Comparison of ENCODE assay signal across 8 cellular contexts in genomic region chr12:101697197-101697929, GRCh38. TPM values are rescaled to one million over a fixed set of nuclear protein-coding genes. Genes with fewer than 3 reads are reported as not detected.
DNase-seq lines count a peak whose midpoint lies in the region; ATAC-seq and TF ChIP-seq lines count a peak whose summit lies in the region.

CHPT1 (plus strand) TSS chr12:101697640; CDS start chr12:101697862, 222 bp downstream.

- ATAC-seq in CD8-positive, alpha-beta T cell = peak; percentile 76
- ATAC-seq in GM19351 (IDR thresholded peaks at IDR 0.05; ENCODE audit: unreplicated experiment) = peak; percentile 63
- peak; percentile 58 for ATAC-seq in HG03520 (IDR thresholded peaks at IDR 0.05; ENCODE audit: unreplicated experiment)
- peak; percentile 85 to 87 for ATAC-seq in naive thymus-derived CD8-positive, alpha-beta T cell
- ATAC-seq in stimulated activated naive CD8-positive, alpha-beta T cell treated with anti-CD3 and anti-CD28 coated beads, Interleukin-15, Interleukin-2, amounts not matched to agents 100 U/mL and 50 U/mL, for 24 hours = peak; percentile 71

- peaks cover 18% of the 10 kb centered on the region for H3K4me1 ChIP-seq in CD8-positive, alpha-beta T cell (ENCODE audit: insufficient read depth, low read length)
- H3K4me1 ChIP-seq in esophagus squamous epithelium = peaks cover 8 to 65% (median 13%) of the 10 kb centered on the region in 3 donors

- peak; percentile 5 to 77 (median 49) for DNase-seq in CD8-positive, alpha-beta T cell
- peak; percentile 95 for DNase-seq in OCI-M1 (lab: John Stamatoyannopoulos, UW)
- peak; percentile 72 for DNase-seq in activated T-cell treated with anti-CD3 and anti-CD28 coated beads, Interleukin-2, amount 50 U/mL, for 1 hour
- DNase-seq in esophagus squamous epithelium (lab: John Stamatoyannopoulos, UW) = no peak
- peak; percentile 30 to 76 (median 58) for DNase-seq in naive thymus-derived CD8-positive, alpha-beta T cell
- peak; percentile 75 for DNase-seq in stimulated activated naive CD8-positive, alpha-beta T cell treated with anti-CD3 and anti-CD28 coated beads, Interleukin-15, Interleukin-2, amounts not matched to agents 100 U/mL and 50 U/mL, for 24 hours

- no peak for TF ChIP-seq CTCF in CD8-positive, alpha-beta T cell (IDR thresholded peaks at IDR 0.05)
- no peak for TF ChIP-seq CTCF in esophagus squamous epithelium (IDR thresholded peaks at IDR 0.05)

- peak in 2 of 4 donors; percentile 48 to 51 for TF ChIP-seq POLR2A in esophagus squamous epithelium (IDR thresholded peaks at IDR 0.05)

- H3K27ac Mint-ChIP-seq in CD8-positive, alpha-beta T cell = peak within 1 kb of the TSS; percentile 81
- H3K27ac Mint-ChIP-seq in naive thymus-derived CD8-positive, alpha-beta T cell = peak within 1 kb of the TSS; percentile 70 to 95 (median 90)

- peak within 1 kb of the TSS; percentile 58 for H3K27ac ChIP-seq in CD8-positive, alpha-beta T cell (ENCODE audit: low read depth, low read length)
- H3K27ac ChIP-seq in esophagus squamous epithelium = peak within 1 kb of the TSS; percentile 87 to 95 (median 91)

- peaks cover 40% of the 10 kb centered on the region for H3K4me1 Mint-ChIP-seq in CD8-positive, alpha-beta T cell (ENCODE audit: low read depth)
- peaks cover 13 to 50% (median 45%) of the 10 kb centered on the region in 4 donors for H3K4me1 Mint-ChIP-seq in naive thymus-derived CD8-positive, alpha-beta T cell

- H3K9me3 ChIP-seq in CD8-positive, alpha-beta T cell (ENCODE audit: low read length) = no peaks in the 10 kb centered on the region
- H3K9me3 ChIP-seq in esophagus squamous epithelium = no peaks in the 10 kb centered on the region

- POLR2A ChIA-PET in CD8-positive, alpha-beta T cell (lab: Charles Lee) = interaction anchor here (1.1 kb wide), 2 partner anchors 19 to 58 kb away, joined by 4 to 5 read pairs; no protein-coding TSS in a partner anchor
- POLR2A ChIA-PET in naive thymus-derived CD8-positive, alpha-beta T cell (lab: Charles Lee) = interaction anchor here (0.6 kb wide), 1 partner anchor 141 kb away, joined by 3 read pairs; no protein-coding TSS in a partner anchor

- intact Hi-C loops in CD8-positive, alpha-beta T cell (cut with DNase I, micrococcal nuclease) = loop anchor here (2.0 to 5.0 kb wide), 3 partner anchors 133 to 365 kb away; partner anchors contain the start of gene GNPTAB (in 2 of the 2)
- intact Hi-C loops in esophagus squamous epithelium (cut with DNase I) = loop anchor here (5.0 kb wide), 1 partner anchor 290 kb away; the partner anchor contains the start of gene ARL1

- peaks cover 9% of the 10 kb centered on the region for H3K36me3 Mint-ChIP-seq in CD8-positive, alpha-beta T cell
- peaks cover 0 to 2% (median 0%) of the 10 kb centered on the region in 3 donors for H3K36me3 Mint-ChIP-seq in naive thymus-derived CD8-positive, alpha-beta T cell

- no peaks in the 10 kb centered on the region for H3K27me3 Mint-ChIP-seq in CD8-positive, alpha-beta T cell (ENCODE audit: low read depth)
- H3K27me3 Mint-ChIP-seq in naive thymus-derived CD8-positive, alpha-beta T cell = no peaks in the 10 kb centered on the region

- H3K27me3 ChIP-seq in CD8-positive, alpha-beta T cell (ENCODE audit: insufficient read depth, low read length) = no peaks in the 10 kb centered on the region
- no peaks in the 10 kb centered on the region for H3K27me3 ChIP-seq in esophagus squamous epithelium

- WGBS in esophagus squamous epithelium, 2 donors = 0% methylated on average over 2 to 22 of the region's 80 CpGs

- peak within 1 kb of the TSS; percentile 93 for H3K4me3 Mint-ChIP-seq in CD8-positive, alpha-beta T cell
- H3K4me3 Mint-ChIP-seq in naive thymus-derived CD8-positive, alpha-beta T cell = peak within 1 kb of the TSS; percentile 89 to 95 (median 92)

- no peaks in the 10 kb centered on the region for H3K9me3 Mint-ChIP-seq in CD8-positive, alpha-beta T cell
- H3K9me3 Mint-ChIP-seq in naive thymus-derived CD8-positive, alpha-beta T cell = no peaks in the 10 kb centered on the region

- no peaks in the 10 kb centered on the region for H3K36me3 ChIP-seq in CD8-positive, alpha-beta T cell (ENCODE audit: insufficient read depth, low read length)
- no peaks in the 10 kb centered on the region for H3K36me3 ChIP-seq in esophagus squamous epithelium

- H3K4me3 ChIP-seq in CD8-positive, alpha-beta T cell (ENCODE audit: low read depth, low read length) = peak within 1 kb of the TSS; percentile 90
- H3K4me3 ChIP-seq in esophagus squamous epithelium = peak within 1 kb of the TSS; percentile 58 to 82 (median 72)

- CTCF ChIA-PET in CD8-positive, alpha-beta T cell (lab: Charles Lee) = no interaction called here

RNA-seq across cellular contexts. Expression of gene CHPT1, which starts in this region (rescaled TPM):
- 10 to 100 TPM; 15.9 to 16.7 TPM for total RNA-seq in CD8-positive, alpha-beta T cell
- total RNA-seq in esophagus squamous epithelium = 10 to 100 TPM; 12.7 to 53.6 (median 27.0) TPM
- total RNA-seq in naive thymus-derived CD8-positive, alpha-beta T cell = 10 to 100 TPM; 14.6 to 17.9 TPM
- 10 to 100 TPM in 2 of 3 donors, 1 to 10 TPM in 1; 5.4 to 33.6 (median 24.5) TPM for polyA plus RNA-seq in naive thymus-derived CD8-positive, alpha-beta T cell
